Comparison of ENCODE assay signal across 8 cellular contexts in genomic region chr14:22977684-22978486, GRCh38. TPM values are rescaled to one million over a fixed set of nuclear protein-coding genes. Genes with fewer than 3 reads are reported as not detected.
DNase-seq lines count a peak whose midpoint lies in the region; ATAC-seq and TF ChIP-seq lines count a peak whose summit lies in the region.

No MANE protein-coding gene starts in this region.

- H3K4me1 ChIP-seq in HEK293 (ENCODE audit: control insufficient read depth, insufficient read depth, low read length) (peaks cover 29% of the 10 kb centered on the region), suprapubic skin (peaks cover 65% of the 10 kb centered on the region)

- TF ChIP-seq EP300 in suprapubic skin (IDR thresholded peaks at IDR 0.05), result no peak

- no peaks in the 10 kb centered on the region for H3K27me3 ChIP-seq in suprapubic skin

- DNase-seq in amniotic epithelial cell (ENCODE audit: low read depth), result peak; percentile 98
- peak in 1 of 2 donors; percentile 63 for DNase-seq in suprapubic skin (ENCODE audit: low spot score in 2 of 2)
- DNase-seq in activated CD8-positive, alpha-beta memory T cell treated with anti-CD3 and anti-CD28 coated beads, Interleukin-2, amount 50 U/mL, for 4 hours, result no peak
- no peak for DNase-seq in activated CD4-positive, alpha-beta T cell treated with anti-CD3 and anti-CD28 coated beads, Interleukin-2, amount 50 U/mL, for 4 hours

- H3K36me3 ChIP-seq in HEK293 (ENCODE audit: control insufficient read depth in 2 of 2, insufficient read depth in 1 of 2, low read length in 2 of 2) (peaks cover 0 to 32% of the 10 kb centered on the region in 2 experiments; a peak in 2 of 3 replicates), suprapubic skin (peaks cover 5% of the 10 kb centered on the region)

- no peak overlapping the region for H3K4me3 ChIP-seq in HEK293 (ENCODE audit: low read depth, low read length)
- H3K4me3 ChIP-seq in iPS-18c (ENCODE audit: insufficient read depth, low read depth, low read length), result peak overlapping the region; percentile 16; the same call in 1 of the 2 replicates
- H3K4me3 ChIP-seq in suprapubic skin, result no peak overlapping the region

- no peaks in the 10 kb centered on the region for H3K9me3 ChIP-seq in HEK293 (ENCODE audit: control insufficient read depth, insufficient read depth, low read depth, low read length)
- no peaks in the 10 kb centered on the region for H3K9me3 ChIP-seq in iPS-18c (ENCODE audit: control insufficient read depth, insufficient read depth, low read length)
- no peaks in the 10 kb centered on the region for H3K9me3 ChIP-seq in suprapubic skin

- ATAC-seq in HG02884 (IDR thresholded peaks at IDR 0.05; ENCODE audit: unreplicated experiment) (no peak), GM19023 (IDR thresholded peaks at IDR 0.05; ENCODE audit: unreplicated experiment) (no peak)

- 29% methylated on average over 7 of the region's 8 CpGs for WGBS in suprapubic skin

- H3K27ac ChIP-seq in HEK293 (ENCODE audit: extremely low read depth, low read depth, low read length) (peak overlapping the region; percentile 51; the same call in 1 of the 2 replicates), suprapubic skin (peak overlapping the region; percentile 86)

- POLR2A ChIA-PET in HEK293 (lab: Yijun Ruan, JAX), result interaction anchor here (0.6 to 2.9 kb wide), 17 partner anchors 8 to 581 kb away, joined by 3 to 26 read pairs (median 7); partner anchors contain the start of genes ACIN1, C14orf119, CDH24 and HAUS4

- no peak for TF ChIP-seq POLR2A in suprapubic skin (IDR thresholded peaks at IDR 0.05)

- CTCF ChIA-PET in HEK293 (lab: Yijun Ruan, JAX), result interaction anchor here (0.6 to 7.9 kb wide), 15 partner anchors 8 to 142 kb away, joined by 3 to 227 read pairs (median 5); partner anchors contain the start of genes ACIN1, AJUBA, C14orf119 and CDH24

- TF ChIP-seq CTCF in HEK293 (tag by site-specific recombination; IDR thresholded peaks at IDR 0.05) (no peak), suprapubic skin (IDR thresholded peaks at IDR 0.05) (no peak)

TF ChIP-seq in HEK293, 187 proteins besides CTCF, POLR2A, EP300 and RAD21 (continues in another document):
- TF ChIP-seq, protein P1, sequence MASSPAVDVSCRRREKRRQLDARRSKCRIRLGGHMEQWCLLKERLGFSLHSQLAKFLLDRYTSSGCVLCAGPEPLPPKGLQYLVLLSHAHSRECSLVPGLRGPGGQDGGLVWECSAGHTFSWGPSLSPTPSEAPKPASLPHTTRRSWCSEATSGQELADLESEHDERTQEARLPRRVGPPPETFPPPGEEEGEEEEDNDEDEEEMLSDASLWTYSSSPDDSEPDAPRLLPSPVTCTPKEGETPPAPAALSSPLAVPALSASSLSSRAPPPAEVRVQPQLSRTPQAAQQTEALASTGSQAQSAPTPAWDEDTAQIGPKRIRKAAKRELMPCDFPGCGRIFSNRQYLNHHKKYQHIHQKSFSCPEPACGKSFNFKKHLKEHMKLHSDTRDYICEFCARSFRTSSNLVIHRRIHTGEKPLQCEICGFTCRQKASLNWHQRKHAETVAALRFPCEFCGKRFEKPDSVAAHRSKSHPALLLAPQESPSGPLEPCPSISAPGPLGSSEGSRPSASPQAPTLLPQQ (tag by site-specific recombination; IDR thresholded peaks at IDR 0.05), result peak; percentile 63; the same call in 1 of the 2 replicates
- TF ChIP-seq SP7 (tag by site-specific recombination; IDR thresholded peaks at IDR 0.05) (peak; percentile 66), KLF16 (tag by site-specific recombination; IDR thresholded peaks at IDR 0.05) (0 out of 2 replicates have a peak, but pooled peaks have one; percentile 24), ZBTB8A (tag by site-specific recombination; IDR thresholded peaks at IDR 0.05) (no peak), PATZ1 (tag by site-specific recombination; IDR thresholded peaks at IDR 0.05) (peak; percentile 98), ZXDB (tag by site-specific recombination; IDR thresholded peaks at IDR 0.05) (0 out of 2 replicates have a peak, but pooled peaks have one; percentile 52), ZNF10 (tag by site-specific recombination; IDR thresholded peaks at IDR 0.05) (0 out of 2 replicates have a peak, but pooled peaks have one; percentile 32), ZSCAN23 (tag by site-specific recombination; IDR thresholded peaks at IDR 0.05) (0 out of 2 replicates have a peak, but pooled peaks have one; percentile 10), ZNF548 (tag by site-specific recombination; IDR thresholded peaks at IDR 0.05) (no peak)
- TF ChIP-seq, protein P2, sequence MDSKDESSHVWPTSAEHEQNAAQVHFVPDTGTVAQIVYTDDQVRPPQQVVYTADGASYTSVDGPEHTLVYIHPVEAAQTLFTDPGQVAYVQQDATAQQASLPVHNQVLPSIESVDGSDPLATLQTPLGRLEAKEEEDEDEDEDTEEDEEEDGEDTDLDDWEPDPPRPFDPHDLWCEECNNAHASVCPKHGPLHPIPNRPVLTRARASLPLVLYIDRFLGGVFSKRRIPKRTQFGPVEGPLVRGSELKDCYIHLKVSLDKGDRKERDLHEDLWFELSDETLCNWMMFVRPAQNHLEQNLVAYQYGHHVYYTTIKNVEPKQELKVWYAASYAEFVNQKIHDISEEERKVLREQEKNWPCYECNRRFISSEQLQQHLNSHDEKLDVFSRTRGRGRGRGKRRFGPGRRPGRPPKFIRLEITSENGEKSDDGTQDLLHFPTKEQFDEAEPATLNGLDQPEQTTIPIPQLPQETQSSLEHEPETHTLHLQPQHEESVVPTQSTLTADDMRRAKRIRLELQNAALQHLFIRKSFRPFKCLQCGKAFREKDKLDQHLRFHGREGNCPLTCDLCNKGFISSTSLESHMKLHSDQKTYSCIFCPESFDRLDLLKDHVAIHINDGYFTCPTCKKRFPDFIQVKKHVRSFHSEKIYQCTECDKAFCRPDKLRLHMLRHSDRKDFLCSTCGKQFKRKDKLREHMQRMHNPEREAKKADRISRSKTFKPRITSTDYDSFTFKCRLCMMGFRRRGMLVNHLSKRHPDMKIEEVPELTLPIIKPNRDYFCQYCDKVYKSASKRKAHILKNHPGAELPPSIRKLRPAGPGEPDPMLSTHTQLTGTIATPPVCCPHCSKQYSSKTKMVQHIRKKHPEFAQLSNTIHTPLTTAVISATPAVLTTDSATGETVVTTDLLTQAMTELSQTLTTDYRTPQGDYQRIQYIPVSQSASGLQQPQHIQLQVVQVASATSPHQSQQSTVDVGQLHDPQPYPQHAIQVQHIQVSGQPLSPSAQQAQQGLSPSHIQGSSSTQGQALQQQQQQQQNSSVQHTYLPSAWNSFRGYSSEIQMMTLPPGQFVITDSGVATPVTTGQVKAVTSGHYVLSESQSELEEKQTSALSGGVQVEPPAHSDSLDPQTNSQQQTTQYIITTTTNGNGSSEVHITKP (tag by site-specific recombination; IDR thresholded peaks at IDR 0.05), result peak; percentile 88
- TF ChIP-seq, protein P3, sequence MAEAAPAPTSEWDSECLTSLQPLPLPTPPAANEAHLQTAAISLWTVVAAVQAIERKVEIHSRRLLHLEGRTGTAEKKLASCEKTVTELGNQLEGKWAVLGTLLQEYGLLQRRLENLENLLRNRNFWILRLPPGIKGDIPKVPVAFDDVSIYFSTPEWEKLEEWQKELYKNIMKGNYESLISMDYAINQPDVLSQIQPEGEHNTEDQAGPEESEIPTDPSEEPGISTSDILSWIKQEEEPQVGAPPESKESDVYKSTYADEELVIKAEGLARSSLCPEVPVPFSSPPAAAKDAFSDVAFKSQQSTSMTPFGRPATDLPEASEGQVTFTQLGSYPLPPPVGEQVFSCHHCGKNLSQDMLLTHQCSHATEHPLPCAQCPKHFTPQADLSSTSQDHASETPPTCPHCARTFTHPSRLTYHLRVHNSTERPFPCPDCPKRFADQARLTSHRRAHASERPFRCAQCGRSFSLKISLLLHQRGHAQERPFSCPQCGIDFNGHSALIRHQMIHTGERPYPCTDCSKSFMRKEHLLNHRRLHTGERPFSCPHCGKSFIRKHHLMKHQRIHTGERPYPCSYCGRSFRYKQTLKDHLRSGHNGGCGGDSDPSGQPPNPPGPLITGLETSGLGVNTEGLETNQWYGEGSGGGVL (tag by site-specific recombination; IDR thresholded peaks at IDR 0.05), result peak; percentile 100

RNA-seq across cellular contexts. Expression of gene AJUBA, which starts 4.5 kb away (rescaled TPM):
- 100 to 1,000 TPM in 1 of 4 donors, 10 to 100 TPM in 3; 66.0 to 120 (median 79.2) TPM for total RNA-seq in suprapubic skin

RNA-seq across cellular contexts. Expression of gene HAUS4, which starts 21.0 kb away (rescaled TPM):
- 100 to 1,000 TPM in 2 of 4 donors, 10 to 100 TPM in 2; 43.1 to 119 (median 96.3) TPM for total RNA-seq in suprapubic skin

RNA-seq across cellular contexts. Expression of gene C14orf93, which starts 32.1 kb away (rescaled TPM):
- 10 to 100 TPM; 19.1 to 32.9 (median 24.3) TPM for total RNA-seq in suprapubic skin

RNA-seq across cellular contexts. Expression of gene PRMT5, which starts 48.7 kb away (rescaled TPM):
- 10 to 100 TPM; 44.0 to 58.4 (median 50.3) TPM for total RNA-seq in suprapubic skin

RNA-seq across cellular contexts. Expression of gene PSMB5, which starts 56.8 kb away (rescaled TPM):
- 100 to 1,000 TPM in 3 of 4 donors, 10 to 100 TPM in 1; 59.7 to 167 (median 135) TPM for total RNA-seq in suprapubic skin
